ENCODE assay signal across 12 cellular contexts in genomic region chr11:12120031-12121008, GRCh38. TPM values are rescaled to one million over a fixed set of nuclear protein-coding genes. Genes with fewer than 3 reads are reported as not detected.
DNase-seq lines count a peak whose midpoint lies in the region; TF ChIP-seq lines count a peak whose summit lies in the region.
"Had no signal": no experiment of that assay in that cellular context is flagged by ENCODE, and none has a peak within 500 bp of the region (broad histone marks: within the 10 kb centered on the region; RNA-seq: fewer than 3 reads in every experiment).

No MANE protein-coding gene starts in this region.

- CTCF ChIA-PET in activated CD4-positive, alpha-beta memory T cell treated with anti-CD3 and anti-CD28 coated beads for 36 hours (lab: Charles Lee), result interaction anchor here (1.0 to 2.0 kb wide), 3 partner anchors 73 to 161 kb away, joined by 3 to 8 read pairs (median 3); no protein-coding TSS in a partner anchor

- H3K4me2 ChIP-seq in Karpas-422 (ENCODE audit: low read depth, low read length, poor library complexity, severe bottlenecking), result no peak overlapping the region
- H3K4me2 ChIP-seq: KMS-11 had no signal

- H4K20me1 ChIP-seq in Karpas-422 (ENCODE audit: insufficient read depth, low read depth, low read length), result no peaks in the 10 kb centered on the region

- H3K9me3 Mint-ChIP-seq in neural crest cell, result no peaks in the 10 kb centered on the region
- H3K9me3 Mint-ChIP-seq in activated CD4-positive, alpha-beta memory T cell treated with anti-CD3 and anti-CD28 coated beads for 36 hours, result no peaks in the 10 kb centered on the region
- H3K9me3 Mint-ChIP-seq: natural killer cell treated with Interleukin-12 subunit alpha and Interleukin-12 subunit beta and Interleukin-15 and Interleukin-18, amount 100 ng/mL, for 72 hours had no signal

- peak; percentile 49 for DNase-seq in CD1c-positive myeloid dendritic cell (ENCODE audit: extremely low spot score)
- peak; percentile 17 for DNase-seq in NCI-H146 treated with DMSO at 0.1 percent for 48 hours (lab: John Stamatoyannopoulos, UW; ENCODE audit: unreplicated experiment)
- no peak for DNase-seq in brain microvascular endothelial cell
- no peak for DNase-seq in neural crest cell (ENCODE audit: low read depth, low spot score)
- DNase-seq in Karpas-422, result no peak
- no peak for DNase-seq in G401 (ENCODE audit: low spot score)
- no peak for DNase-seq in cerebellar cortex (ENCODE audit: low spot score)
- DNase-seq in activated CD4-positive, alpha-beta memory T cell treated with anti-CD3 and anti-CD28 coated beads for 36 hours, result no peak
- DNase-seq: effector memory CD4-positive, alpha-beta T cell; stimulated activated CD4-positive, alpha-beta T cell treated with anti-CD3 and anti-CD28 coated beads, Interleukin-2, amount 100 ng/mL, for 24 hours had no signal

- no peaks in the 10 kb centered on the region for H3K79me2 ChIP-seq in Karpas-422 (ENCODE audit: low read length)

- H3K9me2 ChIP-seq in Karpas-422 (replicated peaks; ENCODE audit: insufficient read depth, low read length), result no peaks in the 10 kb centered on the region

- H3K4me3 ChIP-seq in brain microvascular endothelial cell (ENCODE audit: low read depth, low read length), result no peak overlapping the region
- H3K4me3 ChIP-seq in Karpas-422 (ENCODE audit: low read length), result no peak overlapping the region

- H3K27ac Mint-ChIP-seq in neural crest cell (ENCODE audit: unreplicated experiment), result peak overlapping the region; percentile 16
- no peak overlapping the region for H3K27ac Mint-ChIP-seq in activated CD4-positive, alpha-beta memory T cell treated with anti-CD3 and anti-CD28 coated beads for 36 hours
- H3K27ac Mint-ChIP-seq: natural killer cell treated with Interleukin-12 subunit alpha and Interleukin-12 subunit beta and Interleukin-15 and Interleukin-18, amount 100 ng/mL, for 72 hours had no signal

- no peak for TF ChIP-seq CTCF in brain microvascular endothelial cell (IDR thresholded peaks at IDR 0.05; ENCODE audit: low read depth, low read length, missing control alignments)
- no peak for TF ChIP-seq CTCF in neural crest cell (conservative IDR thresholded peaks at IDR 0.05)

- H3K27ac ChIP-seq in brain microvascular endothelial cell, result peak overlapping the region; percentile 60
- no peak overlapping the region for H3K27ac ChIP-seq in Karpas-422 (ENCODE audit: low read length)
- H3K27ac ChIP-seq: KMS-11 had no signal

- H3K27me3 Mint-ChIP-seq in neural crest cell (ENCODE audit: low read depth), result peaks cover 4% of the 10 kb centered on the region
- H3K27me3 Mint-ChIP-seq in activated CD4-positive, alpha-beta memory T cell treated with anti-CD3 and anti-CD28 coated beads for 36 hours, result no peaks in the 10 kb centered on the region

- no peak overlapping the region for H2AFZ ChIP-seq in Karpas-422 (ENCODE audit: low read length)

- no peaks in the 10 kb centered on the region for H3K27me3 ChIP-seq in brain microvascular endothelial cell (replicated peaks)
- 0 out of 2 replicates have a peak, but pooled peaks cover 3% of the 10 kb centered on the region for H3K27me3 ChIP-seq in Karpas-422 (ENCODE audit: low read length)

- no peak overlapping the region for H3K4me3 Mint-ChIP-seq in neural crest cell
- no peak overlapping the region for H3K4me3 Mint-ChIP-seq in activated CD4-positive, alpha-beta memory T cell treated with anti-CD3 and anti-CD28 coated beads for 36 hours
- H3K4me3 Mint-ChIP-seq: natural killer cell treated with Interleukin-12 subunit alpha and Interleukin-12 subunit beta and Interleukin-15 and Interleukin-18, amount 100 ng/mL, for 72 hours had no signal

- POLR2A ChIA-PET in activated CD4-positive, alpha-beta memory T cell treated with anti-CD3 and anti-CD28 coated beads for 36 hours (lab: Charles Lee), result interaction anchor here (0.8 to 0.9 kb wide), 2 partner anchors 9 to 13 kb away, joined by 3 read pairs; no protein-coding TSS in a partner anchor

- no peaks in the 10 kb centered on the region for H3K9me3 ChIP-seq in Karpas-422 (ENCODE audit: low read length)

- H3K36me3 ChIP-seq in brain microvascular endothelial cell (replicated peaks), result peaks cover 84% of the 10 kb centered on the region
- no peaks in the 10 kb centered on the region for H3K36me3 ChIP-seq in Karpas-422 (ENCODE audit: insufficient read depth, low read length)

- H3K4me1 ChIP-seq in Karpas-422 (ENCODE audit: low read length), result no peaks in the 10 kb centered on the region

- H3K4me1 Mint-ChIP-seq in neural crest cell, result peaks cover 8% of the 10 kb centered on the region
- peaks cover 47% of the 10 kb centered on the region for H3K4me1 Mint-ChIP-seq in activated CD4-positive, alpha-beta memory T cell treated with anti-CD3 and anti-CD28 coated beads for 36 hours (ENCODE audit: low read depth)

- no peaks in the 10 kb centered on the region for H3K36me3 Mint-ChIP-seq in neural crest cell (ENCODE audit: low read depth)
- peaks cover 9% of the 10 kb centered on the region for H3K36me3 Mint-ChIP-seq in activated CD4-positive, alpha-beta memory T cell treated with anti-CD3 and anti-CD28 coated beads for 36 hours
- H3K36me3 Mint-ChIP-seq: natural killer cell treated with Interleukin-12 subunit alpha and Interleukin-12 subunit beta and Interleukin-15 and Interleukin-18, amount 100 ng/mL, for 72 hours had no signal

- in situ Hi-C loops in brain microvascular endothelial cell (cut with HindIII; ENCODE audit: low pct_ligation_motif_present, low sequenced_read_pairs), result no loop called here
- in situ Hi-C loops in G401 (cut with HindIII; ENCODE audit: low sequenced_read_pairs), result no loop called here

- H3K9ac ChIP-seq in Karpas-422 (ENCODE audit: low read length), result no peak overlapping the region
- H3K9ac ChIP-seq: KMS-11 had no signal

- intact Hi-C loops in activated CD4-positive, alpha-beta memory T cell treated with anti-CD3 and anti-CD28 coated beads for 36 hours (cut with micrococcal nuclease), result no loop called here

RNA-seq across cellular contexts. Expression of gene MICAL2, which starts 9.9 kb away (rescaled TPM):
- total RNA-seq in neural crest cell, result 1.0 and 1.1 TPM in 2 replicates
- total RNA-seq in Karpas-422 (2014; rRNA removed; shearing (Covaris generic); ENCODE audit: low replicate concordance), result 0.69 and 0.93 TPM in 2 replicates
- total RNA-seq in G401 (2014; rRNA removed; shearing (Covaris generic)), result 12.6 and 21.1 TPM in 2 replicates
- 100 to 1,000 TPM; 213 to 220 TPM for total RNA-seq in activated CD4-positive, alpha-beta memory T cell treated with anti-CD3 and anti-CD28 coated beads for 36 hours

Comparison
In these comparisons a context has a peak if more than half of its experiments do, and no peak if none do; other contexts are left out.
1. DNase-seq: peak in CD1c-positive myeloid dendritic cell (single experiment) and NCI-H146 treated with DMSO at 0.1 percent for 48 hours (single experiment); none in brain microvascular endothelial cell (single experiment), neural crest cell (single experiment), Karpas-422 (single experiment), G401 (single experiment), cerebellar cortex (single experiment) and activated CD4-positive, alpha-beta memory T cell treated with anti-CD3 and anti-CD28 coated beads for 36 hours (single experiment).